12 cellular contexts compared by ENCODE assay signal in the genomic region with DNA sequence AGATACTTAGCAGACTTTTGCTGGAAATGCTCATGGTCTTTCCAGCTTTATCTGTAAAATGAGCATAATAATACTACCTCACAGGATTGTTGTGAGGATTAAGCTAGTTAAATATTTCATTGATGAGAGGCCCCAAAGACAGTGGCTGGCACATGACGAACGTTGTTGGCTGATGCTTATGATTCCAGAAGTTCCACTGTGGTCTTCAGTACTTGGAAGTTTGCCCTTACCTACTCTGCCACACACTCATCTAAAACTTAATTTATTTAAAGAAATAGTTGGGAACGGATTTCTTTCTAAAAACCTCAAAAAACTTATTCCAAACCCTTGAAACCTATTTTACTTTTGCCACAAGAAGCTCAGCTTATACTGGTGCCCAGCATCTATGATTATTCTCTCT.
DNase-seq lines count a peak whose midpoint lies in the region; ATAC-seq, FAIRE-seq and TF ChIP-seq lines count a peak whose summit lies in the region.
"Had no signal": no experiment of that assay in that cellular context is flagged by ENCODE, and none has a peak within 500 bp of the region (broad histone marks: within the 10 kb centered on the region; RNA-seq: fewer than 3 reads in every experiment).

No MANE protein-coding gene starts in this region.

- peak overlapping the region; percentile 56 for H3K27ac Mint-ChIP-seq in stimulated activated naive CD8-positive, alpha-beta T cell treated with anti-CD3 and anti-CD28 coated beads, Interleukin-15, Interleukin-2, amounts not matched to agents 100 ng/mL and 50 ng/mL, for 24 hours
- peak overlapping the region; percentile 81 to 91 (median 86) for H3K27ac Mint-ChIP-seq in nephron

- no peak for TF ChIP-seq CTCF in nephron (IDR thresholded peaks at IDR 0.05; ENCODE audit: unreplicated experiment in 3 of 3)

- DNase-seq in stimulated activated naive CD8-positive, alpha-beta T cell treated with anti-CD3 and anti-CD28 coated beads, Interleukin-15, Interleukin-2, amounts not matched to agents 100 U/mL and 50 U/mL, for 24 hours = no peak
- DNase-seq in dedifferentiated amniotic fluid mesenchymal stem cell (ENCODE audit: extremely low spot score) (peak; percentile 74), urothelium cell line (ENCODE audit: low spot score) (no peak), RKO (ENCODE audit: low spot score) (no peak)
- DNase-seq: ACHN; activated CD8-positive, alpha-beta memory T cell treated with anti-CD3 and anti-CD28 coated beads, Interleukin-2, amount 50 U/mL, for 4 hours; central memory CD4-positive, alpha-beta T cell; right cardiac atrium had no signal

- peaks cover 99% of the 10 kb centered on the region for H3K4me1 Mint-ChIP-seq in stimulated activated naive CD8-positive, alpha-beta T cell treated with anti-CD3 and anti-CD28 coated beads, Interleukin-15, Interleukin-2, amounts not matched to agents 100 ng/mL and 50 ng/mL, for 24 hours (ENCODE audit: low read depth)
- peaks cover 67% of the 10 kb centered on the region for H3K4me1 Mint-ChIP-seq in nephron

- no peak overlapping the region for H3K4me3 Mint-ChIP-seq in stimulated activated naive CD8-positive, alpha-beta T cell treated with anti-CD3 and anti-CD28 coated beads, Interleukin-15, Interleukin-2, amounts not matched to agents 100 ng/mL and 50 ng/mL, for 24 hours
- no peak overlapping the region for H3K4me3 Mint-ChIP-seq in nephron

- ATAC-seq in stimulated activated naive CD8-positive, alpha-beta T cell treated with anti-CD3 and anti-CD28 coated beads, Interleukin-15, Interleukin-2, amounts not matched to agents 100 U/mL and 50 U/mL, for 24 hours = no peak
- ATAC-seq in GM21619 (IDR thresholded peaks at IDR 0.05; ENCODE audit: unreplicated experiment) = no peak
- ATAC-seq in GM21515 (IDR thresholded peaks at IDR 0.05; ENCODE audit: unreplicated experiment) = no peak
- ATAC-seq: right cardiac atrium had no signal

- peaks cover 77% of the 10 kb centered on the region for H3K36me3 Mint-ChIP-seq in stimulated activated naive CD8-positive, alpha-beta T cell treated with anti-CD3 and anti-CD28 coated beads, Interleukin-15, Interleukin-2, amounts not matched to agents 100 ng/mL and 50 ng/mL, for 24 hours (ENCODE audit: low read depth)
- H3K36me3 Mint-ChIP-seq in nephron (ENCODE audit: low read depth) = peaks cover 28% of the 10 kb centered on the region

- peaks cover 4% of the 10 kb centered on the region for H3K9me3 Mint-ChIP-seq in stimulated activated naive CD8-positive, alpha-beta T cell treated with anti-CD3 and anti-CD28 coated beads, Interleukin-15, Interleukin-2, amounts not matched to agents 100 ng/mL and 50 ng/mL, for 24 hours
- peaks cover 3% of the 10 kb centered on the region for H3K9me3 Mint-ChIP-seq in nephron

- no peaks in the 10 kb centered on the region for H3K27me3 Mint-ChIP-seq in stimulated activated naive CD8-positive, alpha-beta T cell treated with anti-CD3 and anti-CD28 coated beads, Interleukin-15, Interleukin-2, amounts not matched to agents 100 ng/mL and 50 ng/mL, for 24 hours
- H3K27me3 Mint-ChIP-seq in nephron (ENCODE audit: low read depth) = no peaks in the 10 kb centered on the region

- no peak for FAIRE-seq in urothelium cell line (lab: Jason Lieb, UNC)
